Comparison of ENCODE assay signal across 8 cellular contexts in genomic region chr12:57935839-57936512, GRCh38. TPM values are rescaled to one million over a fixed set of nuclear protein-coding genes. Genes with fewer than 3 reads are reported as not detected.
DNase-seq lines count a peak whose midpoint lies in the region; ATAC-seq and TF ChIP-seq lines count a peak whose summit lies in the region.

No MANE protein-coding gene starts in this region.

- peak; percentile 99 for ATAC-seq in GM18502 (IDR thresholded peaks at IDR 0.05; ENCODE audit: poor library complexity, unreplicated experiment)
- ATAC-seq in HG02943 (IDR thresholded peaks at IDR 0.05; ENCODE audit: low read depth, unreplicated experiment): peak; percentile 99
- peak; percentile 95 for ATAC-seq in aorta (ENCODE audit: low FRiP score)

- H3K36me3 ChIP-seq in ascending aorta (no peaks in the 10 kb centered on the region), rectal smooth muscle tissue (ENCODE audit: control insufficient read depth, insufficient read depth, low read length) (no peaks in the 10 kb centered on the region), aorta (ENCODE audit: control insufficient read depth in 1 of 2, insufficient read depth in 2 of 2, low read length in 1 of 2) (no peaks in the 10 kb centered on the region)

- H3K9ac ChIP-seq in rectal smooth muscle tissue (ENCODE audit: low read length): peak overlapping the region; percentile 38

- intact Hi-C loops in ascending aorta (cut with DNase I): no loop called here
- intact Hi-C loops in aorta (cut with DNase I): no loop called here

- peak overlapping the region; percentile 72 to 75 for H3K4me3 ChIP-seq in ascending aorta
- H3K4me3 ChIP-seq in rectal smooth muscle tissue (ENCODE audit: low read length): peak overlapping the region; percentile 78
- peak overlapping the region; percentile 46 to 85 for H3K4me3 ChIP-seq in aorta (ENCODE audit: low read length in 2 of 2)

- peak overlapping the region; percentile 59 to 64 for H3K27ac ChIP-seq in ascending aorta
- peak overlapping the region; percentile 62 for H3K27ac ChIP-seq in rectal smooth muscle tissue (ENCODE audit: low read depth, low read length)
- H3K27ac ChIP-seq in aorta (ENCODE audit: low read depth in 1 of 2, low read length in 2 of 2): peak overlapping the region in 1 of 2 donors; percentile 52

- WGBS in aorta, 2 donors: 2 to 3% methylated on average over 29 of the region's 29 CpGs

- H3K9me3 ChIP-seq in ascending aorta (no peaks in the 10 kb centered on the region), aorta (ENCODE audit: control insufficient read depth, low read length) (no peaks in the 10 kb centered on the region)

- DNase-seq in NCI-H187 (lab: John Stamatoyannopoulos, UW) (peak; percentile 81 to 91), T-helper 2 cell (peak; percentile 74 to 98 (median 91)), ascending aorta (ENCODE audit: low spot score in 2 of 2) (peak; percentile 78 to 95), hepatic stellate cell (ENCODE audit: low spot score) (peak; percentile 89), aorta (peak; percentile 94 to 95)

- TF ChIP-seq CTCF in ascending aorta (IDR thresholded peaks at IDR 0.05): no peak

- H3K27me3 ChIP-seq in ascending aorta (no peaks in the 10 kb centered on the region), rectal smooth muscle tissue (ENCODE audit: control insufficient read depth, insufficient read depth, low read length) (no peaks in the 10 kb centered on the region), aorta (ENCODE audit: control insufficient read depth in 1 of 2, insufficient read depth in 2 of 2, low read length in 1 of 2) (no peaks in the 10 kb centered on the region)

- H3K4me1 ChIP-seq in ascending aorta (peaks cover 10% of the 10 kb centered on the region in 2 donors), rectal smooth muscle tissue (ENCODE audit: control insufficient read depth, insufficient read depth, low read length) (peaks cover 12% of the 10 kb centered on the region), aorta (ENCODE audit: control insufficient read depth in 1 of 2, insufficient read depth in 2 of 2, low read length in 2 of 2) (no peaks in the 10 kb centered on the region)

RNA-seq across cellular contexts. Expression of gene ATP23, which starts 5.4 kb away (rescaled TPM):
- total RNA-seq in ascending aorta (not detected), aorta (1 to 10 TPM; 3.9 to 5.4 TPM)
- 10 to 100 TPM in 1 of 2 donors, 1 to 10 TPM in 1; 3.4 to 19.3 TPM for polyA plus RNA-seq in aorta
